19 cellular contexts compared by ENCODE assay signal in genomic region chr11:108370990-108371389, GRCh38.
"Had no signal": no experiment of that assay in that cellular context is flagged by ENCODE, and none has a peak within 500 bp of the region (broad histone marks: within the 10 kb centered on the region; RNA-seq: fewer than 3 reads in every experiment).

No MANE protein-coding gene starts in this region.

- DNase-seq: activated CD4-positive, alpha-beta T cell treated with anti-CD3 and anti-CD28 coated beads for 48 hours; activated CD4-positive, alpha-beta T cell treated with anti-CD3 and anti-CD28 coated beads, Interleukin-2, amount 50 U/mL, for 4 hours; activated CD4-positive, CD25-positive, alpha-beta regulatory T cell treated with anti-CD3 and anti-CD28 coated beads, Interleukin-2, amount 50 U/mL, for 72 hours; activated CD8-positive, alpha-beta memory T cell treated with anti-CD3 and anti-CD28 coated beads, Interleukin-2, amount 10 ng/mL, durations not matched to agents 7 days and 5 days; activated gamma-delta T cell; activated naive CD4-positive, alpha-beta T cell treated with anti-CD3 and anti-CD28 coated beads for 36 hours; activated T-cell treated with anti-CD3 and anti-CD28 coated beads, Interleukin-2, amount 50 U/mL, for 4 hours; brain microvascular endothelial cell; cerebellar nuclear complex; KG1; NCI-H1048; NCI-H146; NCI-H187 treated with DMSO at 0.1 percent for 48 hours; NCI-H2081 treated with DMSO at 0.1 percent for 48 hours; NCI-H446; NCI-H524; SHP77 treated with DMSO at 0.1 percent for 48 hours had no signal

- H3K4me3 Mint-ChIP-seq: activated CD8-positive, alpha-beta memory T cell treated with anti-CD3 and anti-CD28 coated beads, Interleukin-2, amount 10 ng/mL, durations not matched to agents 7 days and 5 days; activated naive CD4-positive, alpha-beta T cell treated with anti-CD3 and anti-CD28 coated beads for 36 hours; activated T-cell treated with anti-CD3 and anti-CD28 coated beads, Interleukin-2, amount 50 U/mL, for 4 hours; T-helper 1 cell treated with Interleukin-12 subunit alpha and Interleukin-12 subunit beta and Interleukin-4 antibody, amounts not matched to agents 30 μg/mL and 1 μg/mL, for 36 hours; WTC11 had no signal

- H3K27me3 Mint-ChIP-seq: activated CD8-positive, alpha-beta memory T cell treated with anti-CD3 and anti-CD28 coated beads, Interleukin-2, amount 10 ng/mL, durations not matched to agents 7 days and 5 days had no signal

- H3K27ac ChIP-seq: brain microvascular endothelial cell had no signal

- H3K27ac Mint-ChIP-seq: activated CD8-positive, alpha-beta memory T cell treated with anti-CD3 and anti-CD28 coated beads, Interleukin-2, amount 10 ng/mL, durations not matched to agents 7 days and 5 days; activated naive CD4-positive, alpha-beta T cell treated with anti-CD3 and anti-CD28 coated beads for 36 hours; T-helper 1 cell treated with Interleukin-12 subunit alpha and Interleukin-12 subunit beta and Interleukin-4 antibody, amounts not matched to agents 30 μg/mL and 1 μg/mL, for 36 hours; WTC11 had no signal

- H3K4me1 Mint-ChIP-seq: activated CD8-positive, alpha-beta memory T cell treated with anti-CD3 and anti-CD28 coated beads, Interleukin-2, amount 10 ng/mL, durations not matched to agents 7 days and 5 days; WTC11 had no signal
